In the genomic region with DNA sequence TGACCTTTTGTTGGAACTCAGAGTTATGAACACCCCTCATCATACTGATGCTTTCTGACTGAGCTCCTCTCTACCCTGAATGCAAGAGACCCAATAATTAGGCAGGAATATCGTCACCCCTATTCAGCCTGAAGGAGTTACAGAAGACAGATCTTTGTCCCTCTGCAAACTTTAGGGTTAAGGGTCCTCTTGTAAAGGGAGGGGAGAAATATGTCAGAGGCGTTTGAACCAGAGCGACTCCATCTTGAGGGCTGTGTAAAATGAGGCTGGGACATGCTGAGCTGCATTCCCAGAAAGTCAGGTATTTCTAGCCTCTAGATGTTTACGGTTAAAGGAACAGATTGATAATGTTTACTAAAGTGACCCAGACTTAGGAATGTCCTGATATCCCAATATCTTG, we compare ENCODE assay signal across 8 cellular contexts.
"Had no signal": no experiment of that assay in that cellular context is flagged by ENCODE, and none has a peak within 500 bp of the region (broad histone marks: within the 10 kb centered on the region; RNA-seq: fewer than 3 reads in every experiment).

No MANE protein-coding gene starts in this region.

- H3K4me3 ChIP-seq: GM12878 had no signal

- ATAC-seq: GM12878 had no signal

- DNase-seq: GDM1, GF-D8 had no signal

- FAIRE-seq: G401.6, GM12878, GM12891, GM12892, GM18507, GM19239 had no signal
